8 cellular contexts compared by ENCODE assay signal in the genomic region with DNA sequence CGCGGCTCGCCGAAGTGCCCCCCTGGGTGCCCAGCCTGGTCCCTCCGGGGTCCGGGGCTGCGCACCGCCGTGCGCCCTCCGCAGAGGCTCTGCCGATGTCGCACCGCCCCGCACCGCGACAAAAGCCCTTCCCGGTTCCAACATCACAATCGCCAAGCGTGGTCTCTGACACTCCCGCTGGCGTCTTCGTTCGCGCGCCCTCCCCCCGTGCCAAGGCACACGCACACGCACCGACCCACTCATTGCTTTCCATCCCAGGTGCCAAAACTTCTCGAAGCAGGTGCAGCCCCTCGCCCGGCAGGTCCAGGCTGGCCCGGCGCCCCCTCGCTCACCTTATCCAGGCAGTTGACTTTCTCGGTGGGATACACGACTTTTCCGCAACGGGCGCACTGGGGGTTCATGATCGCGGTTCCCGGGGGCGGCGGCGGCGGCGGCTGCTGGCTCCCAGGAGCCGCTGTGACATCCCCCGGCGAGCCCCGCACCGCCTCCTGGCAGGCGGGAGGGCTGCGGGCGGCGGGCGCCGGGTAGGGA.
DNase-seq lines count a peak whose midpoint lies in the region; ATAC-seq and TF ChIP-seq lines count a peak whose summit lies in the region.

No MANE protein-coding gene starts in this region.

- TF ChIP-seq EP300 in Ishikawa (IDR thresholded peaks at IDR 0.05; ENCODE audit: borderline replicate concordance): no peak
- TF ChIP-seq EP300 in neural cell (conservative IDR thresholded peaks at IDR 0.05; ENCODE audit: poor library complexity, severe bottlenecking): no peak

- H3K27ac ChIP-seq in AG04450 (ENCODE audit: low read depth, low read length) (no peak overlapping the region), neural cell (ENCODE audit: low read length) (peak overlapping the region; percentile 47)

- DNase-seq in AG04450 (ENCODE audit: low read depth, low spot score): no peak
- DNase-seq in ecto neural progenitor cell (ENCODE audit: low spot score): peak; percentile 60
- no peak for DNase-seq in COLO829 (ENCODE audit: low spot score)
- no peak for DNase-seq in NCI-H524 treated with DMSO at 0.1 percent for 48 hours (lab: John Stamatoyannopoulos, UW)
- no peak for DNase-seq in CD1c-positive myeloid dendritic cell (ENCODE audit: extremely low spot score)

- H3K27me3 ChIP-seq in AG04450 (ENCODE audit: control insufficient read depth, insufficient read depth, low read length): peaks cover 29% of the 10 kb centered on the region
- H3K27me3 ChIP-seq in neural cell (ENCODE audit: insufficient read depth, low read depth, low read length): peaks cover 4% of the 10 kb centered on the region

- ATAC-seq in HG02571 (IDR thresholded peaks at IDR 0.05; ENCODE audit: unreplicated experiment): no peak

- TF ChIP-seq RAD21 in Ishikawa (IDR thresholded peaks at IDR 0.05; ENCODE audit: low read depth) (no peak), neural cell (conservative IDR thresholded peaks at IDR 0.05) (peak; percentile 39)

- no peaks in the 10 kb centered on the region for H4K20me1 ChIP-seq in neural cell (ENCODE audit: insufficient read depth)

- peak overlapping the region; percentile 84 for H3K4me2 ChIP-seq in neural cell (ENCODE audit: low read length)

- H3K79me2 ChIP-seq in neural cell (replicated peaks; ENCODE audit: insufficient read depth, low read length): no peaks in the 10 kb centered on the region

- H3K4me3 ChIP-seq in AG04450 (ENCODE audit: low read depth, low read length): peak overlapping the region; percentile 2; the same call in 1 of the 2 replicates
- H3K4me3 ChIP-seq in neural cell (ENCODE audit: low read length): peak overlapping the region; percentile 83

- peak overlapping the region; percentile 70 for H3K9ac ChIP-seq in neural cell (ENCODE audit: low read length)

- peak overlapping the region; percentile 51 for H2AFZ ChIP-seq in neural cell (ENCODE audit: low read depth, low read length)

- H3K9me3 ChIP-seq in AG04450 (ENCODE audit: control insufficient read depth, insufficient read depth, low read length) (no peaks in the 10 kb centered on the region; the same call in 1 of the 2 replicates), neural cell (ENCODE audit: low read length) (no peaks in the 10 kb centered on the region)

- POLR2A ChIA-PET in AG04450 (lab: Yijun Ruan, JAX): no interaction called here

- no peaks in the 10 kb centered on the region for H3K36me3 ChIP-seq in neural cell (ENCODE audit: insufficient read depth, low read length)

- H3K9me2 ChIP-seq in neural cell (ENCODE audit: insufficient read depth, low read length): no peaks in the 10 kb centered on the region

- CTCF ChIA-PET in AG04450 (lab: Charles Lee): no interaction called here

- TF ChIP-seq CTCF in AG04450 (IDR thresholded peaks at IDR 0.05; ENCODE audit: low read depth, low read length) (no peak), neural cell (IDR thresholded peaks at IDR 0.05; ENCODE audit: poor library complexity, severe bottlenecking) (no peak)

- no peaks in the 10 kb centered on the region for H3F3A ChIP-seq in neural cell (ENCODE audit: insufficient read depth, low read length, poor library complexity, severe bottlenecking)

TF ChIP-seq in Ishikawa, 13 proteins besides CTCF, POLR2A, EP300 and RAD21:
- TF ChIP-seq ZBTB7A (IDR thresholded peaks at IDR 0.05; ENCODE audit: low read depth) (peak; percentile 77; the same call in 1 of the 2 replicates), TAF1 (IDR thresholded peaks at IDR 0.05; ENCODE audit: low read depth) (no peak)
TF ChIP-seq in Ishikawa: peak in this region for 1.

TF ChIP-seq in neural cell, 6 proteins besides CTCF, POLR2A, EP300 and RAD21:
- TF ChIP-seq TAF1 (IDR thresholded peaks at IDR 0.05; ENCODE audit: low read depth) (no peak), SMC3 (conservative IDR thresholded peaks at IDR 0.05; ENCODE audit: poor library complexity) (peak; percentile 41), EZH2 (IDR thresholded peaks at IDR 0.05; ENCODE audit: borderline replicate concordance, insufficient read depth, low read length, poor library complexity, severe bottlenecking) (no peak), MXI1 (conservative IDR thresholded peaks at IDR 0.05; ENCODE audit: poor library complexity, severe bottlenecking) (peak; percentile 61), POLR2AphosphoS5 (IDR thresholded peaks at IDR 0.05) (peak; percentile 55)
- TF ChIP-seq, protein P1, sequence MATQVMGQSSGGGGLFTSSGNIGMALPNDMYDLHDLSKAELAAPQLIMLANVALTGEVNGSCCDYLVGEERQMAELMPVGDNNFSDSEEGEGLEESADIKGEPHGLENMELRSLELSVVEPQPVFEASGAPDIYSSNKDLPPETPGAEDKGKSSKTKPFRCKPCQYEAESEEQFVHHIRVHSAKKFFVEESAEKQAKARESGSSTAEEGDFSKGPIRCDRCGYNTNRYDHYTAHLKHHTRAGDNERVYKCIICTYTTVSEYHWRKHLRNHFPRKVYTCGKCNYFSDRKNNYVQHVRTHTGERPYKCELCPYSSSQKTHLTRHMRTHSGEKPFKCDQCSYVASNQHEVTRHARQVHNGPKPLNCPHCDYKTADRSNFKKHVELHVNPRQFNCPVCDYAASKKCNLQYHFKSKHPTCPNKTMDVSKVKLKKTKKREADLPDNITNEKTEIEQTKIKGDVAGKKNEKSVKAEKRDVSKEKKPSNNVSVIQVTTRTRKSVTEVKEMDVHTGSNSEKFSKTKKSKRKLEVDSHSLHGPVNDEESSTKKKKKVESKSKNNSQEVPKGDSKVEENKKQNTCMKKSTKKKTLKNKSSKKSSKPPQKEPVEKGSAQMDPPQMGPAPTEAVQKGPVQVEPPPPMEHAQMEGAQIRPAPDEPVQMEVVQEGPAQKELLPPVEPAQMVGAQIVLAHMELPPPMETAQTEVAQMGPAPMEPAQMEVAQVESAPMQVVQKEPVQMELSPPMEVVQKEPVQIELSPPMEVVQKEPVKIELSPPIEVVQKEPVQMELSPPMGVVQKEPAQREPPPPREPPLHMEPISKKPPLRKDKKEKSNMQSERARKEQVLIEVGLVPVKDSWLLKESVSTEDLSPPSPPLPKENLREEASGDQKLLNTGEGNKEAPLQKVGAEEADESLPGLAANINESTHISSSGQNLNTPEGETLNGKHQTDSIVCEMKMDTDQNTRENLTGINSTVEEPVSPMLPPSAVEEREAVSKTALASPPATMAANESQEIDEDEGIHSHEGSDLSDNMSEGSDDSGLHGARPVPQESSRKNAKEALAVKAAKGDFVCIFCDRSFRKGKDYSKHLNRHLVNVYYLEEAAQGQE (IDR thresholded peaks at IDR 0.05; ENCODE audit: borderline replicate concordance): no peak
